ENCODE assay signal across 26 cellular contexts in the genomic region with DNA sequence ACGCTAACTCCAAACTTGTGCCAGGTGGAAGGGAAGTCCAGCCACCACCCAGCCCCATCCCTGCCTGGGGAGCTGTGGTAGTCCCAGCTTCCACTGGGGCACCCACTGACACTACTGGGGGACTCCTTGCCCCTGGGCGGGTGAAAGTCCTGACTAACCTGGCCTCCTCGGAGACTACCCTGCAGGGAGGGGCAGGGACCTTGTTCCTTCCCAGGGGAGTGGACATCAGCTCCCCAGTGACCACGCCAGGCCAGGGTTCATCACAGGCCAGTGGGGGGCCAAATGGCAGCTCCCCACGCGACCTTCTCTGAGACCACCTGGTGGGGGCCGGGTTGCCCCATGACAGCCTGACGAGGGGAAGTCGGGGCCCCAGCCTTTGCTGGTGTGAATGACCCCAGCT.
DNase-seq lines count a peak whose midpoint lies in the region; ATAC-seq and TF ChIP-seq lines count a peak whose summit lies in the region.
"Had no signal": no experiment of that assay in that cellular context is flagged by ENCODE, and none has a peak within 500 bp of the region (broad histone marks: within the 10 kb centered on the region; RNA-seq: fewer than 3 reads in every experiment).

No MANE protein-coding gene starts in this region.

- H3K4me1 Mint-ChIP-seq in neural crest cell, result peaks cover 20% of the 10 kb centered on the region
- H3K4me1 Mint-ChIP-seq: B cell; CD4-positive, alpha-beta memory T cell; CD4-positive, CD25-positive, alpha-beta regulatory T cell; CD8-positive, alpha-beta memory T cell had no signal

- no peak overlapping the region for H3K27ac ChIP-seq in mesenchymal stem cell (ENCODE audit: low read length, poor library complexity, severe bottlenecking)
- H3K27ac ChIP-seq: 22Rv1; A549; BLaER1 treated with 17β-estradiol and CSF1 and Interleukin-3, amounts not matched to agents 10 nM and 100 nM; C4-2B had no signal

- H3K4me3 Mint-ChIP-seq in neural crest cell, result no peak overlapping the region
- H3K4me3 Mint-ChIP-seq: B cell; CD4-positive, alpha-beta memory T cell; CD4-positive, CD25-positive, alpha-beta regulatory T cell; CD8-positive, alpha-beta memory T cell had no signal

- H3K9ac ChIP-seq in mesenchymal stem cell (ENCODE audit: low read length), result no peak overlapping the region
- H3K9ac ChIP-seq: BLaER1 treated with 17β-estradiol and CSF1 and Interleukin-3, amounts not matched to agents 10 nM and 100 nM had no signal

- H3K14ac ChIP-seq in mesenchymal stem cell (ENCODE audit: low read length in 2 of 2), result no peak overlapping the region

- TF ChIP-seq CTCF in neural crest cell (conservative IDR thresholded peaks at IDR 0.05), result no peak

- no peak overlapping the region for H2BK12ac ChIP-seq in mesenchymal stem cell (ENCODE audit: low read length in 2 of 2)

- intact Hi-C loops in posterior vena cava (cut with DNase I), result loop anchor here in 1 of 2 donors (5.0 kb wide), 1 partner anchor 1098 kb away; no protein-coding TSS in a partner anchor

- peak overlapping the region; percentile 78 for H3K27ac Mint-ChIP-seq in neural crest cell (ENCODE audit: unreplicated experiment)
- H3K27ac Mint-ChIP-seq: B cell; CD4-positive, alpha-beta memory T cell; CD8-positive, alpha-beta memory T cell had no signal

- no peak overlapping the region for H2BK5ac ChIP-seq in mesenchymal stem cell (ENCODE audit: low read depth, low read length, poor library complexity, severe bottlenecking)

- H3K4me2 ChIP-seq in mesenchymal stem cell (ENCODE audit: low read length, poor library complexity, severe bottlenecking), result no peak overlapping the region
- H3K4me2 ChIP-seq: A549; BLaER1 treated with 17β-estradiol and CSF1 and Interleukin-3, amounts not matched to agents 10 nM and 100 nM had no signal

- no peak overlapping the region for H2AFZ ChIP-seq in mesenchymal stem cell (ENCODE audit: low read depth, low read length)

- ATAC-seq in esophagus mucosa, result peak; percentile 29
- ATAC-seq: A549, GM12878 had no signal

- no peak overlapping the region for H2BK15ac ChIP-seq in mesenchymal stem cell (ENCODE audit: low read depth, poor library complexity, severe bottlenecking)

- H4K8ac ChIP-seq in mesenchymal stem cell (ENCODE audit: low read length), result no peak overlapping the region

- H3K4me3 ChIP-seq in HAP-1 (no peak overlapping the region), mesenchymal stem cell (ENCODE audit: insufficient read depth in 1 of 2, low read depth in 1 of 2, low read length in 2 of 2) (no peak overlapping the region)
- H3K4me3 ChIP-seq: A549; BLaER1 treated with 17β-estradiol and CSF1 and Interleukin-3, amounts not matched to agents 10 nM and 100 nM; GM12878 had no signal

- H2AK5ac ChIP-seq in mesenchymal stem cell (ENCODE audit: low read length, severe bottlenecking), result no peak overlapping the region

- H3K36me3 ChIP-seq in HAP-1 (replicated peaks), result no peaks in the 10 kb centered on the region
- H3K36me3 ChIP-seq in mesenchymal stem cell (ENCODE audit: control insufficient read depth in 1 of 2, insufficient read depth in 2 of 2, low read depth in 1 of 2, low read length in 2 of 2), result no peaks in the 10 kb centered on the region
- H3K36me3 ChIP-seq: BLaER1 treated with 17β-estradiol and CSF1 and Interleukin-3, amounts not matched to agents 10 nM and 100 nM had no signal

- no peaks in the 10 kb centered on the region for H3K9me3 Mint-ChIP-seq in neural crest cell

- DNase-seq in activated CD8-positive, alpha-beta memory T cell treated with anti-CD3 and anti-CD28 coated beads for 24 hours, result peak; percentile 43
- DNase-seq in activated CD8-positive, alpha-beta memory T cell treated with anti-CD3 and anti-CD28 coated beads, Interleukin-2, amount 50 U/mL, for 48 hours, result no peak
- DNase-seq in neural crest cell (ENCODE audit: low read depth, low spot score) (no peak), posterior vena cava (ENCODE audit: low spot score) (peak; percentile 76), HAP-1 (ENCODE audit: low spot score in 2 of 2) (no peak), mesenchymal stem cell (no peak)
- no peak for DNase-seq in stimulated activated CD4-positive, alpha-beta T cell treated with anti-CD3 and anti-CD28 coated beads, Interleukin-15, amount 100 ng/mL, for 24 hours
- DNase-seq: AML-193; CD4-positive, alpha-beta memory T cell; CD4-positive, CD25-positive, alpha-beta regulatory T cell; CD8-positive, alpha-beta memory T cell; COR-L47; DMS 273 treated with DMSO at 0.1 percent for 48 hours; DMS153; DMS53; DMS79; DND-41; EL; GDM1 had no signal

- H3K27me3 Mint-ChIP-seq in neural crest cell (ENCODE audit: low read depth), result peaks cover 10% of the 10 kb centered on the region
- H3K27me3 Mint-ChIP-seq: B cell; CD4-positive, alpha-beta memory T cell; CD4-positive, CD25-positive, alpha-beta regulatory T cell had no signal

- no peak overlapping the region for H4K91ac ChIP-seq in mesenchymal stem cell (ENCODE audit: low read length)

- no peak overlapping the region for H2BK120ac ChIP-seq in mesenchymal stem cell (ENCODE audit: low read depth, low read length)

- H3K23ac ChIP-seq in mesenchymal stem cell (ENCODE audit: low read length in 2 of 2), result no peak overlapping the region

- H3K27me3 ChIP-seq in HAP-1 (ENCODE audit: low read depth) (no peaks in the 10 kb centered on the region), mesenchymal stem cell (ENCODE audit: control insufficient read depth in 1 of 2, insufficient read depth in 1 of 2, low read length in 2 of 2) (no peaks in the 10 kb centered on the region)
- H3K27me3 ChIP-seq: BLaER1 treated with 17β-estradiol and CSF1 and Interleukin-3, amounts not matched to agents 10 nM and 100 nM had no signal

- H3K4me1 ChIP-seq in HAP-1 (no peaks in the 10 kb centered on the region), mesenchymal stem cell (ENCODE audit: control insufficient read depth, insufficient read depth, low read depth, low read length) (no peaks in the 10 kb centered on the region)
- H3K4me1 ChIP-seq: A549; BLaER1 treated with 17β-estradiol and CSF1 and Interleukin-3, amounts not matched to agents 10 nM and 100 nM had no signal

- H3K36me3 Mint-ChIP-seq in neural crest cell (ENCODE audit: low read depth), result peaks cover 5% of the 10 kb centered on the region
- H3K36me3 Mint-ChIP-seq: CD4-positive, alpha-beta memory T cell; CD4-positive, CD25-positive, alpha-beta regulatory T cell; CD8-positive, alpha-beta memory T cell had no signal

- no peak overlapping the region for H3K4ac ChIP-seq in mesenchymal stem cell (ENCODE audit: low read depth in 1 of 2, low read length in 2 of 2)

- H3K79me1 ChIP-seq in mesenchymal stem cell (replicated peaks; ENCODE audit: low read length, poor library complexity, severe bottlenecking), result no peaks in the 10 kb centered on the region

- in situ Hi-C loops in HAP-1 (cut with MboI; ENCODE audit: low sequenced_read_pairs), result no loop called here

- no peak overlapping the region for H3K18ac ChIP-seq in mesenchymal stem cell (ENCODE audit: low read depth in 1 of 2, low read length in 2 of 2)

- 74% methylated on average over 9 of the region's 9 CpGs for WGBS in mesenchymal stem cell

- H3K9me3 ChIP-seq in HAP-1 (no peaks in the 10 kb centered on the region), mesenchymal stem cell (ENCODE audit: control insufficient read depth, low read length) (peaks cover 27% of the 10 kb centered on the region)
- H3K9me3 ChIP-seq: A549 had no signal

Comparison
In these comparisons a context has a peak if more than half of its experiments do, and no peak if none do; other contexts are left out.
1. DNase-seq: peak in activated CD8-positive, alpha-beta memory T cell treated with anti-CD3 and anti-CD28 coated beads for 24 hours (single experiment) and posterior vena cava (single experiment); none in activated CD8-positive, alpha-beta memory T cell treated with anti-CD3 and anti-CD28 coated beads, Interleukin-2, amount 50 U/mL, for 48 hours (single experiment), neural crest cell (single experiment), HAP-1 (0 of 2), stimulated activated CD4-positive, alpha-beta T cell treated with anti-CD3 and anti-CD28 coated beads, Interleukin-15, amount 100 ng/mL, for 24 hours (single experiment) and mesenchymal stem cell (single experiment).